In genomic region chr13:48086272-48086671, GRCh38 we compare ENCODE assay signal across 27 cellular contexts. TPM values are rescaled to one million over a fixed set of nuclear protein-coding genes. Genes with fewer than 3 reads are reported as not detected.
DNase-seq lines count a peak whose midpoint lies in the region; ATAC-seq, FAIRE-seq and TF ChIP-seq lines count a peak whose summit lies in the region.
"Had no signal": no experiment of that assay in that cellular context is flagged by ENCODE, and none has a peak within 500 bp of the region (broad histone marks: within the 10 kb centered on the region; RNA-seq: fewer than 3 reads in every experiment).

No MANE protein-coding gene starts in this region.

- no peak overlapping the region for H3K4ac ChIP-seq in mesendoderm (ENCODE audit: low read depth, low read length)

- peak; percentile 67 for FAIRE-seq in GM19239 (lab: Jason Lieb, UNC)
- FAIRE-seq: GM12891, GM18507 had no signal

- DNase-seq in GM19239 (ENCODE audit: insufficient read length, low spot score) (no peak), endodermal cell (no peak), mesendoderm (peak; percentile 70), KBM-7 (no peak), NOMO-1 treated with dmso at 0.1 percent for 144 hours (lab: John Stamatoyannopoulos, UW; ENCODE audit: unreplicated experiment) (no peak)
- DNase-seq in activated CD8-positive, alpha-beta memory T cell treated with anti-CD3 and anti-CD28 coated beads, Interleukin-2, amount 10 ng/mL, durations not matched to agents 7 days and 5 days: no peak
- DNase-seq: 8988T; ACHN; BE2C; C1 segment of cervical spinal cord; CD4-positive, alpha-beta memory T cell; CD8-positive, alpha-beta memory T cell; COR-L47; DMS 273 treated with DMSO at 0.1 percent for 48 hours; DMS153; DMS53; DMS79; DND-41; EL; GDM1 had no signal

- in situ Hi-C loops in KBM-7 (cut with MboI; ENCODE audit: low pct_unique_long_range_greater_than_20kb, low sequenced_read_pairs): no loop called here

- H3K4me1 Mint-ChIP-seq in endodermal cell: peaks cover 20% of the 10 kb centered on the region
- peaks cover 16% of the 10 kb centered on the region for H3K4me1 Mint-ChIP-seq in activated CD8-positive, alpha-beta memory T cell treated with anti-CD3 and anti-CD28 coated beads, Interleukin-2, amount 10 ng/mL, durations not matched to agents 7 days and 5 days

- H2BK5ac ChIP-seq in mesendoderm (ENCODE audit: low read length): no peak overlapping the region

- no peak overlapping the region for H2AK5ac ChIP-seq in mesendoderm (ENCODE audit: low read length)

- ATAC-seq in GM18498 (IDR thresholded peaks at IDR 0.05; ENCODE audit: unreplicated experiment): no peak
- no peak for ATAC-seq in activated CD8-positive, alpha-beta memory T cell treated with anti-CD3 and anti-CD28 coated beads, Interleukin-2, amount 10 ng/mL, durations not matched to agents 7 days and 5 days

- H3K36me3 ChIP-seq in HUES6 (ENCODE audit: control insufficient read depth, insufficient read depth, low read length) (peaks cover 53% of the 10 kb centered on the region), endodermal cell (ENCODE audit: control insufficient read depth, insufficient read depth, low read length) (peaks cover 40% of the 10 kb centered on the region), mesendoderm (ENCODE audit: control insufficient read depth, insufficient read depth, low read length) (peaks cover 2% of the 10 kb centered on the region)

- WGBS in endodermal cell (ENCODE audit: insufficient coverage in 1 of 2, insufficient read length in 1 of 2), 2 experiments: 62 to 78% methylated on average over 1 to 2 of the region's 2 CpGs
- WGBS in mesendoderm (ENCODE audit: extremely low coverage, insufficient coverage, low lambda C conversion rate): no CpG with 5 or more reads among the region's 2 CpGs

- H3K4me1 ChIP-seq in HUES6 (ENCODE audit: control insufficient read depth, insufficient read depth, low read length) (no peaks in the 10 kb centered on the region), endodermal cell (ENCODE audit: control insufficient read depth, insufficient read depth, low read length) (peaks cover 9% of the 10 kb centered on the region), mesendoderm (ENCODE audit: control insufficient read depth, low read depth, low read length) (no peaks in the 10 kb centered on the region)
- H3K4me1 ChIP-seq: BE2C, BLaER1 had no signal

- H3K56ac ChIP-seq in mesendoderm (ENCODE audit: low read length): no peak overlapping the region

- H3K36me3 Mint-ChIP-seq in endodermal cell (ENCODE audit: low read depth): peaks cover 36% of the 10 kb centered on the region
- H3K36me3 Mint-ChIP-seq in activated CD8-positive, alpha-beta memory T cell treated with anti-CD3 and anti-CD28 coated beads, Interleukin-2, amount 10 ng/mL, durations not matched to agents 7 days and 5 days: peaks cover 22% of the 10 kb centered on the region

- no peaks in the 10 kb centered on the region for H3K9me3 ChIP-seq in HUES6 (ENCODE audit: control insufficient read depth, insufficient read depth, low read depth, low read length)
- no peaks in the 10 kb centered on the region for H3K9me3 ChIP-seq in endodermal cell (ENCODE audit: control insufficient read depth, low read length)
- H3K9me3 ChIP-seq: BE2C, BLaER1 had no signal

- H2BK120ac ChIP-seq in mesendoderm (ENCODE audit: low read depth, low read length): no peak overlapping the region

- CTCF ChIA-PET in activated CD8-positive, alpha-beta memory T cell treated with anti-CD3 and anti-CD28 coated beads, Interleukin-2, amount 10 ng/mL, durations not matched to agents 7 days and 5 days (lab: Charles Lee): no interaction called here

- no peak overlapping the region for H3K4me3 ChIP-seq in HUES6 (ENCODE audit: low read depth, low read length)
- peak overlapping the region; percentile 3 for H3K4me3 ChIP-seq in endodermal cell (ENCODE audit: low read length)
- no peak overlapping the region for H3K4me3 ChIP-seq in mesendoderm (ENCODE audit: low read length)
- H3K4me3 ChIP-seq: BLaER1 had no signal

- H3K27me3 ChIP-seq in HUES6 (ENCODE audit: control insufficient read depth, insufficient read depth, low read length): no peaks in the 10 kb centered on the region
- H3K27me3 ChIP-seq in endodermal cell (ENCODE audit: control insufficient read depth, insufficient read depth, low read length, poor library complexity, severe bottlenecking): no peaks in the 10 kb centered on the region
- no peaks in the 10 kb centered on the region for H3K27me3 ChIP-seq in mesendoderm (ENCODE audit: insufficient read depth, low read length, poor library complexity)
- H3K27me3 ChIP-seq: BE2C, BLaER1 had no signal

- H3K4me3 Mint-ChIP-seq in endodermal cell: no peak overlapping the region
- H3K4me3 Mint-ChIP-seq in activated CD8-positive, alpha-beta memory T cell treated with anti-CD3 and anti-CD28 coated beads, Interleukin-2, amount 10 ng/mL, durations not matched to agents 7 days and 5 days: no peak overlapping the region
- H3K4me3 Mint-ChIP-seq: CD14-positive monocyte; CD4-positive, alpha-beta memory T cell; CD4-positive, CD25-positive, alpha-beta regulatory T cell; CD8-positive, alpha-beta memory T cell had no signal

- peaks cover 1% of the 10 kb centered on the region for H3K79me1 ChIP-seq in mesendoderm (ENCODE audit: low read length)

- H2BK15ac ChIP-seq in mesendoderm (replicated peaks; ENCODE audit: low read depth): no peak overlapping the region

- H3K79me2 ChIP-seq in mesendoderm (ENCODE audit: control insufficient read depth, insufficient read depth, low read length): peaks cover 16% of the 10 kb centered on the region

- H3K27ac Mint-ChIP-seq in endodermal cell: peak overlapping the region; percentile 24
- H3K27ac Mint-ChIP-seq in activated CD8-positive, alpha-beta memory T cell treated with anti-CD3 and anti-CD28 coated beads, Interleukin-2, amount 10 ng/mL, durations not matched to agents 7 days and 5 days: no peak overlapping the region
- H3K27ac Mint-ChIP-seq: CD14-positive monocyte; CD4-positive, alpha-beta memory T cell; CD4-positive, CD25-positive, alpha-beta regulatory T cell; CD8-positive, alpha-beta memory T cell had no signal

- no peak for TF ChIP-seq CTCF in endodermal cell (conservative IDR thresholded peaks at IDR 0.05)

- no peak overlapping the region for H3K23ac ChIP-seq in mesendoderm (ENCODE audit: low read length)

- H4K5ac ChIP-seq in mesendoderm (ENCODE audit: low read length): no peak overlapping the region

- no peak overlapping the region for H3K18ac ChIP-seq in mesendoderm (ENCODE audit: low read length)

- H3K4me2 ChIP-seq in mesendoderm (ENCODE audit: low read length): no peak overlapping the region
- H3K4me2 ChIP-seq: BLaER1 had no signal

- H4K8ac ChIP-seq in mesendoderm (ENCODE audit: low read depth, low read length): no peak overlapping the region

- H3K9ac ChIP-seq in HUES6 (ENCODE audit: low read length): no peak overlapping the region
- no peak overlapping the region for H3K9ac ChIP-seq in endodermal cell (ENCODE audit: extremely low read depth, low read length, poor library complexity, severe bottlenecking)
- no peak overlapping the region for H3K9ac ChIP-seq in mesendoderm (ENCODE audit: low read length)
- H3K9ac ChIP-seq: BLaER1 had no signal

- no peaks in the 10 kb centered on the region for H3K9me3 Mint-ChIP-seq in endodermal cell
- no peaks in the 10 kb centered on the region for H3K9me3 Mint-ChIP-seq in activated CD8-positive, alpha-beta memory T cell treated with anti-CD3 and anti-CD28 coated beads, Interleukin-2, amount 10 ng/mL, durations not matched to agents 7 days and 5 days (ENCODE audit: low read depth)
- H3K9me3 Mint-ChIP-seq: CD14-positive monocyte; CD4-positive, alpha-beta memory T cell; CD4-positive, CD25-positive, alpha-beta regulatory T cell; CD8-positive, alpha-beta memory T cell had no signal

- H3K27ac ChIP-seq in HUES6 (ENCODE audit: low read depth, low read length) (peak overlapping the region; percentile 48; the same call in 1 of the 2 replicates), endodermal cell (ENCODE audit: low read depth, low read length) (no peak overlapping the region), mesendoderm (ENCODE audit: low read depth, low read length) (no peak overlapping the region)
- H3K27ac ChIP-seq: BLaER1 had no signal

- no peaks in the 10 kb centered on the region for H3K27me3 Mint-ChIP-seq in endodermal cell (ENCODE audit: insufficient read depth)
- no peaks in the 10 kb centered on the region for H3K27me3 Mint-ChIP-seq in activated CD8-positive, alpha-beta memory T cell treated with anti-CD3 and anti-CD28 coated beads, Interleukin-2, amount 10 ng/mL, durations not matched to agents 7 days and 5 days
- H3K27me3 Mint-ChIP-seq: CD4-positive, alpha-beta memory T cell; CD4-positive, CD25-positive, alpha-beta regulatory T cell; CD8-positive, alpha-beta memory T cell had no signal

RNA-seq across cellular contexts. Expression of gene MED4, which starts 8.6 kb away (rescaled TPM):
- total RNA-seq in endodermal cell: 10 to 100 TPM; 56.4 to 68.1 TPM
- 50.4 TPM for polyA plus RNA-seq in endodermal cell (2013, experiment 1 of 2)
- polyA plus RNA-seq in endodermal cell (2013, experiment 2 of 2): 52.4 TPM
- 51.8 TPM for polyA plus RNA-seq in mesendoderm (2013, experiment 1 of 2)
- 50.1 TPM for polyA plus RNA-seq in mesendoderm (2013, experiment 2 of 2)
- total RNA-seq in activated CD8-positive, alpha-beta memory T cell treated with anti-CD3 and anti-CD28 coated beads, Interleukin-2, amount 10 ng/mL, durations not matched to agents 7 days and 5 days: 10 to 100 TPM; 53.8 to 58.8 TPM

RNA-seq across cellular contexts. Expression of gene NUDT15, which starts 48.7 kb away (rescaled TPM):
- total RNA-seq in endodermal cell: 10 to 100 TPM; 42.0 to 59.8 TPM
- 33.3 TPM for polyA plus RNA-seq in endodermal cell (2013, experiment 1 of 2)
- 31.8 TPM for polyA plus RNA-seq in endodermal cell (2013, experiment 2 of 2)
- 170 TPM for polyA plus RNA-seq in mesendoderm (2013, experiment 1 of 2)
- 174 TPM for polyA plus RNA-seq in mesendoderm (2013, experiment 2 of 2)
- 10 to 100 TPM; 10.6 to 13.7 TPM for total RNA-seq in activated CD8-positive, alpha-beta memory T cell treated with anti-CD3 and anti-CD28 coated beads, Interleukin-2, amount 10 ng/mL, durations not matched to agents 7 days and 5 days
